Comparison of ENCODE assay signal across 10 cellular contexts in the genomic region with DNA sequence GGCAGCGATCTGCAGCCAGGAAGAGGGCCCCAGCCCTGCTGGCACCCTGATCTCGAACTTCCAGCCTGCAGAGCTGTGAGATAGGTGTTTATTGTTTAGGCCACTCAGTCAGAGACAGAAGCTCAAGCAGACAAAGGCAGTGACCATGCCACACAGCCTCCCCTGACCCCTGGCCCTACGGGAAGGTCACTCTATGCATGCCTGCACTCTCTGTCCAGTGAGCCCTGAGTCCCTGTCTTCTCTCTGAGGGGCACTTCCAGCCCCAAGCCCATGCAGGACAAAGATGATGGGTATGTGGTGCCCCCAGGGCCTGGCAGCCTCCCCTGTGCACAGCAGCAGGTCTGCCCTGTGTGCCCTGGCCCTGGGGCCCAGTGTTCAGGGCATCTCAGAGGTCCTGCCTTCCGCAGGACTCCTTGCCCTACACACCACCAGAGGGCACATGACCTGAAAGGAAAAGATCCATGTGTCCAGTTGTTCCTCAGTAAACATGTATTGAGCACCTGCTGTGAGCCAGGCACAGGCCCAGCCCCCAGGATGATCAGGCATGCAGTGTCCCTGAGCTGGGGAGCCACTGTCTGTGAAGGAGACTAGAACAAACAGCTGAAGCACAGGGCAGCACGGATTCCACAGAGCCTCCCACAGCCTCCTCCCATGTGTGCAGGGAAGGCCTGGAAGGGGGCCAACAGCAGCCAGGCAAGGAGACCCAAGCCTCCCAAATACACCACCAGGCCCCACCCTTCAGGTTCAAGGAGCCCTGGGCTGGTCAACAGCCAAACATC.
DNase-seq lines count a peak whose midpoint lies in the region; ATAC-seq and TF ChIP-seq lines count a peak whose summit lies in the region.
"Had no signal": no experiment of that assay in that cellular context is flagged by ENCODE, and none has a peak within 500 bp of the region (broad histone marks: within the 10 kb centered on the region; RNA-seq: fewer than 3 reads in every experiment).

No MANE protein-coding gene starts in this region.

- H3K4me3 Mint-ChIP-seq in activated T-cell treated with anti-CD3 and anti-CD28 coated beads, Interleukin-2, amount 50 U/mL, for 24 hours, result no peak overlapping the region
- no peak overlapping the region for H3K4me3 Mint-ChIP-seq in mesothelial cell of epicardium
- H3K4me3 Mint-ChIP-seq: activated T-cell treated with anti-CD3 and anti-CD28 coated beads, Interleukin-2, amount 50 U/mL, for 72 hours had no signal

- no peaks in the 10 kb centered on the region for H3K4me1 Mint-ChIP-seq in activated T-cell treated with anti-CD3 and anti-CD28 coated beads, Interleukin-2, amount 50 U/mL, for 24 hours (ENCODE audit: low read depth)
- H3K4me1 Mint-ChIP-seq in mesothelial cell of epicardium, result peaks cover 2% of the 10 kb centered on the region

- DNase-seq in AG08395 (ENCODE audit: low spot score), result peak; percentile 46
- peak; percentile 36 for DNase-seq in GM23248
- DNase-seq in SK-N-SH, result peak; percentile 30
- DNase-seq in iPS-NIHi7 (ENCODE audit: extremely low spot score), result peak; percentile 66
- no peak for DNase-seq in activated T-cell treated with anti-CD3 and anti-CD28 coated beads, Interleukin-2, amount 50 U/mL, for 24 hours
- no peak for DNase-seq in DMS153 (lab: John Stamatoyannopoulos, UW)
- DNase-seq in mesothelial cell of epicardium (ENCODE audit: low spot score in 2 of 2, unreplicated experiment in 2 of 2), result no peak
- DNase-seq: activated T-cell treated with anti-CD3 and anti-CD28 coated beads, Interleukin-2, amount 50 U/mL, for 72 hours had no signal

- H3K9me2 ChIP-seq in GM23248 (ENCODE audit: insufficient read depth), result no peaks in the 10 kb centered on the region
- H3K9me2 ChIP-seq in SK-N-SH, result no peaks in the 10 kb centered on the region

- WGBS in GM23248 (ENCODE audit: low coverage in 1 of 2, low lambda C conversion rate in 2 of 2, missing lambda C conversion rate in 2 of 2), 2 experiments, result 67 to 68% methylated on average over 5 of the region's 5 CpGs
- WGBS in SK-N-SH (ENCODE audit: low lambda C conversion rate), result no CpG with 5 or more reads among the region's 5 CpGs

- no peak for TF ChIP-seq EP300 in SK-N-SH (IDR thresholded peaks at IDR 0.05; ENCODE audit: borderline replicate concordance in 1 of 2, low read depth in 1 of 2, low read length in 1 of 2)

- no peaks in the 10 kb centered on the region for H3K36me3 Mint-ChIP-seq in activated T-cell treated with anti-CD3 and anti-CD28 coated beads, Interleukin-2, amount 50 U/mL, for 24 hours (ENCODE audit: low read depth)
- H3K36me3 Mint-ChIP-seq in mesothelial cell of epicardium, result no peaks in the 10 kb centered on the region

- no peaks in the 10 kb centered on the region for H3K27me3 Mint-ChIP-seq in activated T-cell treated with anti-CD3 and anti-CD28 coated beads, Interleukin-2, amount 50 U/mL, for 24 hours
- H3K27me3 Mint-ChIP-seq in mesothelial cell of epicardium (ENCODE audit: low read depth), result no peaks in the 10 kb centered on the region

- TF ChIP-seq CTCF in SK-N-SH (IDR thresholded peaks at IDR 0.05), result peak; percentile 43; the same call in 1 of the 2 replicates
- no peak for TF ChIP-seq CTCF in mesothelial cell of epicardium (IDR thresholded peaks at IDR 0.05; ENCODE audit: unreplicated experiment)

- H3K36me3 ChIP-seq in GM23248 (ENCODE audit: low read depth) (no peaks in the 10 kb centered on the region), SK-N-SH (replicated peaks in 1 of 2; ENCODE audit: control insufficient read depth in 1 of 2, insufficient read depth in 2 of 2, low read length in 1 of 2) (no peaks in the 10 kb centered on the region)

- H3K9me3 Mint-ChIP-seq in activated T-cell treated with anti-CD3 and anti-CD28 coated beads, Interleukin-2, amount 50 U/mL, for 24 hours, result no peaks in the 10 kb centered on the region
- no peaks in the 10 kb centered on the region for H3K9me3 Mint-ChIP-seq in mesothelial cell of epicardium
- H3K9me3 Mint-ChIP-seq: activated T-cell treated with anti-CD3 and anti-CD28 coated beads, Interleukin-2, amount 50 U/mL, for 72 hours had no signal

- H3K4me3 ChIP-seq in GM23248, result no peak overlapping the region
- H3K4me3 ChIP-seq in SK-N-SH (ENCODE audit: low read depth in 2 of 2, low read length in 1 of 2), result no peak overlapping the region

- in situ Hi-C loops in GM23248 (cut with MboI), result loop anchor here (10.0 kb wide), 1 partner anchor 596 kb away; a partner anchor contains a TSS

- CTCF ChIA-PET in SK-N-SH (lab: Yijun Ruan, JAX), result no interaction called here

- H2AFZ ChIP-seq in GM23248 (no peak overlapping the region), SK-N-SH (ENCODE audit: low read depth) (no peak overlapping the region)

- no peaks in the 10 kb centered on the region for H3K4me1 ChIP-seq in GM23248 (ENCODE audit: insufficient read depth)
- H3K4me1 ChIP-seq in SK-N-SH (ENCODE audit: control insufficient read depth in 1 of 2, insufficient read depth in 2 of 2, low read depth in 1 of 2, low read length in 1 of 2), result no peaks in the 10 kb centered on the region; a peak in 1 of 4 replicates

- H3K9ac ChIP-seq in GM23248 (no peak overlapping the region), SK-N-SH (no peak overlapping the region)
- H3K9ac ChIP-seq: KMS-11 had no signal

- TF ChIP-seq RAD21 in SK-N-SH (IDR thresholded peaks at IDR 0.05; ENCODE audit: low read length), result no peak

- H3K27me3 ChIP-seq in GM23248 (replicated peaks; ENCODE audit: insufficient read depth), result no peaks in the 10 kb centered on the region
- no peaks in the 10 kb centered on the region for H3K27me3 ChIP-seq in SK-N-SH (ENCODE audit: insufficient read depth)

- POLR2A ChIA-PET in SK-N-SH (lab: Yijun Ruan, JAX), result no interaction called here

- H4K20me1 ChIP-seq in GM23248 (ENCODE audit: insufficient read depth) (no peaks in the 10 kb centered on the region), SK-N-SH (ENCODE audit: insufficient read depth) (no peaks in the 10 kb centered on the region)

- H3K79me2 ChIP-seq in GM23248 (ENCODE audit: insufficient read depth), result no peaks in the 10 kb centered on the region
- no peaks in the 10 kb centered on the region for H3K79me2 ChIP-seq in SK-N-SH (ENCODE audit: insufficient read depth)

- H3K27ac Mint-ChIP-seq in activated T-cell treated with anti-CD3 and anti-CD28 coated beads, Interleukin-2, amount 50 U/mL, for 24 hours, result no peak overlapping the region
- H3K27ac Mint-ChIP-seq in mesothelial cell of epicardium, result no peak overlapping the region
- H3K27ac Mint-ChIP-seq: activated T-cell treated with anti-CD3 and anti-CD28 coated beads, Interleukin-2, amount 50 U/mL, for 72 hours had no signal

- ATAC-seq in HG03432 (IDR thresholded peaks at IDR 0.05; ENCODE audit: unreplicated experiment), result no peak
- ATAC-seq: activated T-cell treated with anti-CD3 and anti-CD28 coated beads, Interleukin-2, amount 50 U/mL, for 72 hours had no signal

- H3K9me3 ChIP-seq in GM23248 (ENCODE audit: low read depth) (no peaks in the 10 kb centered on the region), SK-N-SH (no peaks in the 10 kb centered on the region)

- H3F3A ChIP-seq in GM23248 (ENCODE audit: insufficient read depth) (no peaks in the 10 kb centered on the region), SK-N-SH (replicated peaks; ENCODE audit: insufficient read depth) (no peaks in the 10 kb centered on the region)

- no peak overlapping the region for H3K27ac ChIP-seq in GM23248
- H3K27ac ChIP-seq in SK-N-SH (ENCODE audit: low read depth in 2 of 2, low read length in 1 of 2), result no peak overlapping the region
- H3K27ac ChIP-seq: KMS-11 had no signal

- H3K4me2 ChIP-seq in GM23248 (ENCODE audit: unreplicated experiment) (no peak overlapping the region), SK-N-SH (no peak overlapping the region)
- H3K4me2 ChIP-seq: KMS-11 had no signal

TF ChIP-seq in SK-N-SH, 30 proteins besides CTCF, POLR2A, EP300 and RAD21:
- no peak for TF ChIP-seq EZH2phosphoT487 (IDR thresholded peaks at IDR 0.05; ENCODE audit: borderline replicate concordance, low read depth)
- TF ChIP-seq SMC3 (IDR thresholded peaks at IDR 0.05; ENCODE audit: low read depth, low read length), result peak; percentile 22; the same call in 1 of the 2 replicates

Comparison
In these comparisons a context has a peak if more than half of its experiments do, and no peak if none do; other contexts are left out.
1. DNase-seq: peak in AG08395 (single experiment), GM23248 (single experiment), SK-N-SH (single experiment) and iPS-NIHi7 (single experiment); none in activated T-cell treated with anti-CD3 and anti-CD28 coated beads, Interleukin-2, amount 50 U/mL, for 24 hours (single experiment), DMS153 (single experiment) and mesothelial cell of epicardium (0 of 2).